Comparison of ENCODE assay signal across 7 cellular contexts in genomic region chr9:124551472-124552339, GRCh38. TPM values are rescaled to one million over a fixed set of nuclear protein-coding genes. Genes with fewer than 3 reads are reported as not detected.
A peak's percentile ranks its signal among the peaks of the same experiment; 100 is the strongest.
DNase-seq lines count a peak whose midpoint lies in the region; ATAC-seq and TF ChIP-seq lines count a peak whose summit lies in the region.

No MANE protein-coding gene starts in this region.

- DNase-seq in GM03348 (ENCODE audit: low spot score) (peak; percentile 74), HT1080 (ENCODE audit: low read depth) (peak; percentile 81), SJCRH30 (peak; percentile 64 to 76), colonic mucosa (peak; percentile 51), lower lobe of right lung (peak; percentile 53), testis (peak; percentile 67)

- no peak overlapping the region for H3K9ac ChIP-seq in colonic mucosa (ENCODE audit: low read depth in 2 of 2, low read length in 2 of 2)

- no peak overlapping the region for H3K4me3 ChIP-seq in SJCRH30
- no peak overlapping the region for H3K4me3 ChIP-seq in colonic mucosa
- H3K4me3 ChIP-seq in lower lobe of right lung = no peak overlapping the region
- no peak overlapping the region for H3K4me3 ChIP-seq in testis

- peaks cover 6% of the 10 kb centered on the region for H3K4me1 ChIP-seq in SJCRH30
- no peaks in the 10 kb centered on the region for H3K4me1 ChIP-seq in colonic mucosa
- no peaks in the 10 kb centered on the region for H3K4me1 ChIP-seq in lower lobe of right lung
- no peaks in the 10 kb centered on the region for H3K4me1 ChIP-seq in testis

- intact Hi-C loops in colonic mucosa (cut with DNase I) (loop anchor here (5.0 kb wide), 2 partner anchors 66 to 161 kb away; no protein-coding TSS in a partner anchor), lower lobe of right lung (cut with DNase I) (no loop called here), testis (cut with DNase I; ENCODE audit: low total_unique reads) (no loop called here)

- TF ChIP-seq POLR2A in testis (IDR thresholded peaks at IDR 0.05) = no peak

- TF ChIP-seq CTCF in colonic mucosa (IDR thresholded peaks at IDR 0.05) (peak; percentile 43), lower lobe of right lung (IDR thresholded peaks at IDR 0.05) (peak; percentile 51), testis (IDR thresholded peaks at IDR 0.05) (peak in 2 of 3 experiments; percentile 38 to 46)

- H3K27me3 ChIP-seq in SJCRH30 = no peaks in the 10 kb centered on the region
- H3K27me3 ChIP-seq in colonic mucosa = no peaks in the 10 kb centered on the region
- H3K27me3 ChIP-seq in lower lobe of right lung (ENCODE audit: low read depth) = no peaks in the 10 kb centered on the region
- H3K27me3 ChIP-seq in testis = no peaks in the 10 kb centered on the region

- 23 to 48% methylated on average over 4 of the region's 4 CpGs for WGBS in testis, 2 donors

- no peaks in the 10 kb centered on the region for H3K9me3 ChIP-seq in SJCRH30 (replicated peaks)
- no peaks in the 10 kb centered on the region for H3K9me3 ChIP-seq in colonic mucosa
- no peaks in the 10 kb centered on the region for H3K9me3 ChIP-seq in lower lobe of right lung
- no peaks in the 10 kb centered on the region for H3K9me3 ChIP-seq in testis

- H3K36me3 ChIP-seq in SJCRH30 (no peaks in the 10 kb centered on the region), colonic mucosa (no peaks in the 10 kb centered on the region), lower lobe of right lung (no peaks in the 10 kb centered on the region), testis (ENCODE audit: low read depth, missing control alignments) (no peaks in the 10 kb centered on the region)

- peak; percentile 78 to 86 for ATAC-seq in lower lobe of right lung
- ATAC-seq in HG02610 (IDR thresholded peaks at IDR 0.05; ENCODE audit: unreplicated experiment) = no peak

- no peak overlapping the region for H3K27ac ChIP-seq in SJCRH30
- H3K27ac ChIP-seq in colonic mucosa = no peak overlapping the region
- H3K27ac ChIP-seq in lower lobe of right lung = no peak overlapping the region
- no peak overlapping the region for H3K27ac ChIP-seq in testis

RNA-seq across cellular contexts. Expression of gene NR5A1, which starts 44.5 kb away (rescaled TPM):
- total RNA-seq in HT1080 (2014; rRNA removed; shearing (Covaris generic)) = not detected in 2 replicates
- polyA plus RNA-seq in HT1080 (2015; cell fraction: cytosol; rRNA removed) = not detected in 2 replicates
- polyA plus RNA-seq in HT1080 (2015; cell fraction: nucleus; rRNA removed) = not detected in 2 replicates
- total RNA-seq in SJCRH30 (2014; rRNA removed; shearing (Covaris generic)) = not detected in 2 replicates
- total RNA-seq in colonic mucosa (under 1 TPM in 1 of 2 donors, not detected in 1; 0.82 TPM), lower lobe of right lung (not detected), testis (10 to 100 TPM; 43.5 to 65.2 TPM)
- polyA plus RNA-seq in testis (ENCODE audit: insufficient read depth, low read depth, low replicate concordance) = 28.7 TPM

Comparison
In these comparisons a context has a peak if more than half of its experiments do, and no peak if none do; other contexts are left out.
1. RNA of gene NR5A1, which starts 44.5 kb away (total RNA-seq): 43.5 to 65.2 TPM in testis; 0.82 TPM in colonic mucosa, not detected in HT1080, not detected in SJCRH30 and not detected in lower lobe of right lung (single experiment); every median in the first group is over 10 times any median in the second.
2. Peak in every context shown above with its lines, with median percentiles within 50 percentile points of each other: DNase-seq and CTCF ChIP-seq.